Comparison of ENCODE assay signal across 8 cellular contexts in genomic region chr12:92143280-92143679, GRCh38. TPM values are rescaled to one million over a fixed set of nuclear protein-coding genes. Genes with fewer than 3 reads are reported as not detected.
DNase-seq lines count a peak whose midpoint lies in the region; ATAC-seq and TF ChIP-seq lines count a peak whose summit lies in the region.

No MANE protein-coding gene starts in this region.

- H3K4me3 Mint-ChIP-seq in brain (peak overlapping the region; percentile 92 to 100 (median 99)), mesothelial cell of epicardium (peak overlapping the region; percentile 99)

- no peak for TF ChIP-seq CTCF in right atrium auricular region (IDR thresholded peaks at IDR 0.05)
- no peak for TF ChIP-seq CTCF in brain (conservative IDR thresholded peaks at IDR 0.05)
- no peak for TF ChIP-seq CTCF in mesothelial cell of epicardium (IDR thresholded peaks at IDR 0.05; ENCODE audit: unreplicated experiment)
- no peak for TF ChIP-seq CTCF in vagina (IDR thresholded peaks at IDR 0.05)

- H3K4me3 ChIP-seq in right atrium auricular region (peak overlapping the region; percentile 84 to 100), vagina (peak overlapping the region; percentile 84 to 85)

- peaks cover 31% of the 10 kb centered on the region for H3K27me3 Mint-ChIP-seq in brain
- no peaks in the 10 kb centered on the region for H3K27me3 Mint-ChIP-seq in mesothelial cell of epicardium (ENCODE audit: low read depth)

- no peak for TF ChIP-seq POLR2A in vagina (IDR thresholded peaks at IDR 0.05)

- peaks cover 0 to 8% (median 4%) of the 10 kb centered on the region in 5 experiments for H3K9me3 Mint-ChIP-seq in brain
- no peaks in the 10 kb centered on the region for H3K9me3 Mint-ChIP-seq in mesothelial cell of epicardium

- peaks cover 63% of the 10 kb centered on the region for H3K36me3 Mint-ChIP-seq in brain
- H3K36me3 Mint-ChIP-seq in mesothelial cell of epicardium: peaks cover 9% of the 10 kb centered on the region

- peaks cover 35% of the 10 kb centered on the region for H3K4me1 Mint-ChIP-seq in brain
- H3K4me1 Mint-ChIP-seq in mesothelial cell of epicardium: peaks cover 74% of the 10 kb centered on the region

- no peak for ATAC-seq in Right ventricle myocardium inferior
- ATAC-seq in GM18511 (IDR thresholded peaks at IDR 0.05; ENCODE audit: unreplicated experiment): no peak
- no peak for ATAC-seq in HG02973 (IDR thresholded peaks at IDR 0.05; ENCODE audit: unreplicated experiment)

- intact Hi-C loops in Right ventricle myocardium inferior (cut with DNase I): loop anchor here (5.0 kb wide), 2 partner anchors 106 to 161 kb away; no protein-coding TSS in a partner anchor
- intact Hi-C loops in vagina (cut with DNase I): loop anchor here (10.0 kb wide), 2 partner anchors 328 to 422 kb away; no protein-coding TSS in a partner anchor

- H3K4me1 ChIP-seq in right atrium auricular region (peaks cover 0 to 11% of the 10 kb centered on the region in 2 donors), vagina (peaks cover 12% of the 10 kb centered on the region)

- H3K27me3 ChIP-seq in right atrium auricular region (no peaks in the 10 kb centered on the region), vagina (no peaks in the 10 kb centered on the region)

- peak overlapping the region in 4 of 5 experiments; percentile 99 to 100 (median 100) for H3K27ac Mint-ChIP-seq in brain
- peak overlapping the region; percentile 99 for H3K27ac Mint-ChIP-seq in mesothelial cell of epicardium

- H3K27ac ChIP-seq in right atrium auricular region (peak overlapping the region; percentile 99 to 100), vagina (peak overlapping the region; percentile 100)

- no peak for DNase-seq in right atrium auricular region (ENCODE audit: low spot score)
- no peak for DNase-seq in Right ventricle myocardium inferior (ENCODE audit: missing footprints)
- no peak for DNase-seq in mesothelial cell of epicardium (ENCODE audit: low spot score in 2 of 2, unreplicated experiment in 2 of 2)
- DNase-seq in vagina (ENCODE audit: extremely low spot score in 2 of 2): no peak
- no peak for DNase-seq in occipital lobe (lab: John Stamatoyannopoulos, UW)

- no peaks in the 10 kb centered on the region for H3K9me3 ChIP-seq in right atrium auricular region
- H3K9me3 ChIP-seq in vagina: no peaks in the 10 kb centered on the region

- peaks cover 54% of the 10 kb centered on the region for H3K36me3 ChIP-seq in right atrium auricular region
- peaks cover 4 to 32% of the 10 kb centered on the region in 2 donors for H3K36me3 ChIP-seq in vagina

RNA-seq across cellular contexts. Expression of gene BTG1, which starts 2.4 kb away (rescaled TPM):
- total RNA-seq in right atrium auricular region: 10 to 100 TPM; 51.2 to 61.6 TPM
- 66.9 TPM for total RNA-seq in Right ventricle myocardium inferior
- 72.6 TPM for polyA plus RNA-seq in brain (ENCODE audit: insufficient read depth, low read depth, low replicate concordance)
- total RNA-seq in mesothelial cell of epicardium: 68.1 to 71.5 TPM (median 71.0 TPM) in 3 replicates
- total RNA-seq in vagina: 73.7 TPM
- 22.8 TPM for total RNA-seq in occipital lobe
